In genomic region chr2:83730258-83730657, GRCh38 we compare ENCODE assay signal across 23 cellular contexts.
DNase-seq lines count a peak whose midpoint lies in the region; ATAC-seq and TF ChIP-seq lines count a peak whose summit lies in the region.
"Had no signal": no experiment of that assay in that cellular context is flagged by ENCODE, and none has a peak within 500 bp of the region (broad histone marks: within the 10 kb centered on the region; RNA-seq: fewer than 3 reads in every experiment).

No MANE protein-coding gene starts in this region.

- no peak overlapping the region for H3K4me3 ChIP-seq in GM23248
- H3K4me3 ChIP-seq in epithelial cell of esophagus (ENCODE audit: low read length), result no peak overlapping the region
- H3K4me3 ChIP-seq: SJCRH30 had no signal

- no peaks in the 10 kb centered on the region for H3K4me1 ChIP-seq in GM23248 (ENCODE audit: insufficient read depth)
- H3K4me1 ChIP-seq: SJCRH30 had no signal

- H3K27me3 Mint-ChIP-seq in activated naive CD8-positive, alpha-beta T cell treated with anti-CD3 and anti-CD28 coated beads, Interleukin-2, amount 50 U/mL, for 24 hours, result peaks cover 2% of the 10 kb centered on the region
- H3K27me3 Mint-ChIP-seq: B cell had no signal

- H3K9me3 ChIP-seq in GM23248 (ENCODE audit: low read depth), result no peaks in the 10 kb centered on the region
- H3K9me3 ChIP-seq: SJCRH30 had no signal

- no peak overlapping the region for H3K4me3 Mint-ChIP-seq in activated naive CD8-positive, alpha-beta T cell treated with anti-CD3 and anti-CD28 coated beads, Interleukin-2, amount 50 U/mL, for 24 hours
- H3K4me3 Mint-ChIP-seq: B cell, CD14-positive monocyte, H9 had no signal

- no peaks in the 10 kb centered on the region for H3K36me3 ChIP-seq in GM23248 (ENCODE audit: low read depth)
- H3K36me3 ChIP-seq: SJCRH30 had no signal

- no peaks in the 10 kb centered on the region for H3K79me2 ChIP-seq in GM23248 (ENCODE audit: insufficient read depth)

- WGBS in GM23248 (ENCODE audit: low coverage in 1 of 2, low lambda C conversion rate in 2 of 2, missing lambda C conversion rate in 2 of 2), 2 experiments, result 29 to 39% methylated on average over 3 of the region's 3 CpGs

- no peaks in the 10 kb centered on the region for H3K9me2 ChIP-seq in GM23248 (ENCODE audit: insufficient read depth)

- H3K4me1 Mint-ChIP-seq in activated naive CD8-positive, alpha-beta T cell treated with anti-CD3 and anti-CD28 coated beads, Interleukin-2, amount 50 U/mL, for 24 hours, result no peaks in the 10 kb centered on the region
- H3K4me1 Mint-ChIP-seq: B cell, CD14-positive monocyte, H9 had no signal

- peaks cover 6% of the 10 kb centered on the region for H3K9me3 Mint-ChIP-seq in activated naive CD8-positive, alpha-beta T cell treated with anti-CD3 and anti-CD28 coated beads, Interleukin-2, amount 50 U/mL, for 24 hours

- no peak overlapping the region for H3K9ac ChIP-seq in GM23248

- no peaks in the 10 kb centered on the region for H3K27me3 ChIP-seq in GM23248 (replicated peaks; ENCODE audit: insufficient read depth)
- H3K27me3 ChIP-seq: SJCRH30 had no signal

- ATAC-seq in HG02759 (IDR thresholded peaks at IDR 0.05; ENCODE audit: unreplicated experiment), result no peak
- no peak for ATAC-seq in activated naive CD8-positive, alpha-beta T cell treated with anti-CD3 and anti-CD28 coated beads, Interleukin-2, amount 50 U/mL, for 24 hours

- H3K4me2 ChIP-seq in GM23248 (ENCODE audit: unreplicated experiment), result no peak overlapping the region

- H3K27ac Mint-ChIP-seq in activated naive CD8-positive, alpha-beta T cell treated with anti-CD3 and anti-CD28 coated beads, Interleukin-2, amount 50 U/mL, for 24 hours, result no peak overlapping the region
- H3K27ac Mint-ChIP-seq: B cell, CD14-positive monocyte, H9 had no signal

- no peak for TF ChIP-seq CTCF in epithelial cell of esophagus (IDR thresholded peaks at IDR 0.05; ENCODE audit: insufficient read depth, low read depth, low read length, missing control alignments)

- no peaks in the 10 kb centered on the region for H3F3A ChIP-seq in GM23248 (ENCODE audit: insufficient read depth)

- H4K20me1 ChIP-seq in GM23248 (ENCODE audit: insufficient read depth), result no peaks in the 10 kb centered on the region

- H3K36me3 Mint-ChIP-seq in activated naive CD8-positive, alpha-beta T cell treated with anti-CD3 and anti-CD28 coated beads, Interleukin-2, amount 50 U/mL, for 24 hours (ENCODE audit: low read depth), result no peaks in the 10 kb centered on the region
- H3K36me3 Mint-ChIP-seq: CD14-positive monocyte had no signal

- peak; percentile 19 for DNase-seq in EL
- DNase-seq in GM23248, result peak; percentile 33
- DNase-seq in epithelial cell of esophagus (ENCODE audit: low read depth), result peak; percentile 35
- DNase-seq in nucleus accumbens (lab: John Stamatoyannopoulos, UW), result no peak
- DNase-seq in A172 (ENCODE audit: low spot score), result no peak
- DNase-seq in activated naive CD8-positive, alpha-beta T cell treated with anti-CD3 and anti-CD28 coated beads, Interleukin-2, amount 50 U/mL, for 24 hours, result no peak
- DNase-seq: ACHN, H9, KG1, MV-4-11, NCI-H1105 treated with DMSO at 0.1 percent for 48 hours, NCI-H1694, NCI-H2081, NCI-H2171 treated with DMSO at 0.1 percent for 48 hours, NCI-H524 treated with DMSO at 0.1 percent for 48 hours, NCI-H82, OCI-M1, SJCRH30, T-helper 1 cell had no signal

- H3K27ac ChIP-seq in GM23248, result no peak overlapping the region
- H3K27ac ChIP-seq: HL-60, SJCRH30 had no signal

- in situ Hi-C loops in GM23248 (cut with MboI), result no loop called here

- H2AFZ ChIP-seq in GM23248, result no peak overlapping the region

Comparison
In these comparisons a context has a peak if more than half of its experiments do, and no peak if none do; other contexts are left out.
1. DNase-seq: peak in EL (single experiment), GM23248 (single experiment) and epithelial cell of esophagus (single experiment); none in nucleus accumbens (0 of 56), A172 (single experiment) and activated naive CD8-positive, alpha-beta T cell treated with anti-CD3 and anti-CD28 coated beads, Interleukin-2, amount 50 U/mL, for 24 hours (single experiment).